ENCODE assay signal across 15 cellular contexts in genomic region chr17:31371511-31372097, GRCh38. TPM values are rescaled to one million over a fixed set of nuclear protein-coding genes. Genes with fewer than 3 reads are reported as not detected.
A peak's percentile ranks its signal among the peaks of the same experiment; 100 is the strongest.
DNase-seq lines count a peak whose midpoint lies in the region; ATAC-seq and TF ChIP-seq lines count a peak whose summit lies in the region.
"Had no signal": no experiment of that assay in that cellular context is flagged by ENCODE, and none has a peak within 500 bp of the region (broad histone marks: within the 10 kb centered on the region; RNA-seq: fewer than 3 reads in every experiment).

No MANE protein-coding gene starts in this region.

- H3K27me3 ChIP-seq in MG63, result no peaks in the 10 kb centered on the region
- H3K27me3 ChIP-seq: hepatocyte had no signal

- peaks cover 23% of the 10 kb centered on the region for H3K4me1 Mint-ChIP-seq in activated T-cell treated with anti-CD3 and anti-CD28 coated beads, Interleukin-2, amount 50 U/mL, for 24 hours (ENCODE audit: low read depth)

- H3K36me3 ChIP-seq in MG63, result peaks cover 13% of the 10 kb centered on the region
- H3K36me3 ChIP-seq: prostate gland had no signal

- no peaks in the 10 kb centered on the region for H3K27me3 Mint-ChIP-seq in activated T-cell treated with anti-CD3 and anti-CD28 coated beads, Interleukin-2, amount 50 U/mL, for 24 hours

- H3K9me3 ChIP-seq in MG63, result no peaks in the 10 kb centered on the region
- H3K9me3 ChIP-seq: prostate gland had no signal

- H3K4me3 Mint-ChIP-seq in activated T-cell treated with anti-CD3 and anti-CD28 coated beads, Interleukin-2, amount 50 U/mL, for 24 hours, result no peak overlapping the region

- DNase-seq in activated T-cell treated with anti-CD3 and anti-CD28 coated beads, Interleukin-2, amount 50 U/mL, for 24 hours, result no peak
- no peak for DNase-seq in activated T-cell treated with anti-CD3 and anti-CD28 coated beads, Interleukin-2, amount 50 U/mL, for 48 hours
- peak; percentile 43 for DNase-seq in MG63
- DNase-seq in astrocyte of the spinal cord (ENCODE audit: low read depth, low spot score), result peak; percentile 56
- peak; percentile 38 for DNase-seq in pons (ENCODE audit: low spot score)
- DNase-seq: activated CD4-positive, CD25-positive, alpha-beta regulatory T cell treated with anti-CD3 and anti-CD28 coated beads, Interleukin-2, amount 50 U/mL, for 72 hours; activated gamma-delta T cell treated with Interleukin-2 at 50 U/mL for 16 hours; mesendoderm; NCI-H187; stimulated activated CD4-positive, alpha-beta T cell treated with anti-CD3 and anti-CD28 coated beads, Interleukin-4, amount 100 ng/mL, for 24 hours had no signal

- TF ChIP-seq CTCF in astrocyte of the spinal cord (IDR thresholded peaks at IDR 0.05; ENCODE audit: low read depth, low read length), result no peak

- in situ Hi-C loops in astrocyte of the spinal cord (cut with HindIII; ENCODE audit: low sequenced_read_pairs), result no loop called here

- H3K4me3 ChIP-seq in MG63, result no peak overlapping the region
- no peak overlapping the region for H3K4me3 ChIP-seq in astrocyte of the spinal cord (ENCODE audit: low read depth, low read length)
- H3K4me3 ChIP-seq: hepatocyte, prostate gland had no signal

- H3K27ac Mint-ChIP-seq in activated T-cell treated with anti-CD3 and anti-CD28 coated beads, Interleukin-2, amount 50 U/mL, for 24 hours, result peak overlapping the region; percentile 47

- peaks cover 18% of the 10 kb centered on the region for H3K36me3 Mint-ChIP-seq in activated T-cell treated with anti-CD3 and anti-CD28 coated beads, Interleukin-2, amount 50 U/mL, for 24 hours (ENCODE audit: low read depth)

- ATAC-seq in HG03175 (IDR thresholded peaks at IDR 0.05; ENCODE audit: unreplicated experiment), result no peak
- ATAC-seq in activated CD4-positive, CD25-positive, alpha-beta regulatory T cell treated with anti-CD3 and anti-CD28 coated beads, Interleukin-2, amount 50 U/mL, for 24 hours, result no peak
- ATAC-seq in GM21423 (IDR thresholded peaks at IDR 0.05; ENCODE audit: unreplicated experiment), result no peak

- no peaks in the 10 kb centered on the region for H3K9me3 Mint-ChIP-seq in activated T-cell treated with anti-CD3 and anti-CD28 coated beads, Interleukin-2, amount 50 U/mL, for 24 hours

RNA-seq across cellular contexts. Expression of gene RAB11FIP4, which starts 19.9 kb away (rescaled TPM):
- total RNA-seq in MG63 (2014; rRNA removed; shearing (Covaris generic); ENCODE audit: low replicate concordance), result 1.4 and 5.3 TPM in 2 replicates

RNA-seq across cellular contexts. Expression of gene EVI2A, which starts 50.2 kb away (rescaled TPM):
- total RNA-seq in MG63 (2014; rRNA removed; shearing (Covaris generic); ENCODE audit: low replicate concordance), result 0.39 and 0.66 TPM in 2 replicates

RNA-seq across cellular contexts. Expression of gene EVI2B, which starts 57.8 kb away (rescaled TPM):
- total RNA-seq in MG63 (2014; rRNA removed; shearing (Covaris generic); ENCODE audit: low replicate concordance), result not detected in 2 replicates
- total RNA-seq: hepatocyte had no signal

Comparison
In these comparisons a context has a peak if more than half of its experiments do, and no peak if none do; other contexts are left out.
1. DNase-seq: peak in MG63 (single experiment), astrocyte of the spinal cord (single experiment) and pons (single experiment); none in activated T-cell treated with anti-CD3 and anti-CD28 coated beads, Interleukin-2, amount 50 U/mL, for 24 hours (single experiment) and activated T-cell treated with anti-CD3 and anti-CD28 coated beads, Interleukin-2, amount 50 U/mL, for 48 hours (0 of 2).